8 cellular contexts compared by ENCODE assay signal in genomic region chr5:109688647-109688998, GRCh38. TPM values are rescaled to one million over a fixed set of nuclear protein-coding genes. Genes with fewer than 3 reads are reported as not detected.
DNase-seq lines count a peak whose midpoint lies in the region; ATAC-seq and TF ChIP-seq lines count a peak whose summit lies in the region.

No MANE protein-coding gene starts in this region.

- H3K4me3 Mint-ChIP-seq in T-helper 2 cell treated with Interferon-gamma antibody and Interleukin-4, amounts not matched to agents 5 μg/mL and 100 μg/mL, for 36 hours, result peak overlapping the region; percentile 88

- no peaks in the 10 kb centered on the region for H3K9me3 ChIP-seq in cardiac muscle cell (ENCODE audit: low read depth)
- H3K9me3 ChIP-seq in esophagus (ENCODE audit: control insufficient read depth in 2 of 2, insufficient read depth in 1 of 2, low read depth in 1 of 2, low read length in 1 of 2), result no peaks in the 10 kb centered on the region
- peaks cover 6 to 8% of the 10 kb centered on the region in 2 donors for H3K9me3 ChIP-seq in neuronal stem cell (replicated peaks in 1 of 2; ENCODE audit: control insufficient read depth in 2 of 2, insufficient read depth in 1 of 2, low read depth in 1 of 2, low read length in 2 of 2)

- TF ChIP-seq CTCF in cardiac muscle cell (IDR thresholded peaks at IDR 0.05; ENCODE audit: low read depth, low read length), result peak; percentile 50

- peak overlapping the region; percentile 57 for H3K4me2 ChIP-seq in neuronal stem cell (ENCODE audit: insufficient read depth, low read length, poor library complexity, severe bottlenecking)

- no peak overlapping the region for H2BK12ac ChIP-seq in neuronal stem cell (ENCODE audit: low read length)

- 16 to 19% methylated on average over 6 of the region's 6 CpGs for WGBS in esophagus, 2 donors
- no CpG with 5 or more reads among the region's 6 CpGs for WGBS in neuronal stem cell (ENCODE audit: extremely low coverage in 2 of 2, insufficient read length in 2 of 2, insufficient replicate concordance in 1 of 2), 2 donors

- ATAC-seq in left cardiac atrium (no peak), GM19395 (IDR thresholded peaks at IDR 0.05; ENCODE audit: unreplicated experiment) (no peak), GM18907 (IDR thresholded peaks at IDR 0.05; ENCODE audit: unreplicated experiment) (no peak)

- H3K9me3 Mint-ChIP-seq in T-helper 2 cell treated with Interferon-gamma antibody and Interleukin-4, amounts not matched to agents 5 μg/mL and 100 μg/mL, for 36 hours, result peaks cover 12% of the 10 kb centered on the region

- H3K27ac ChIP-seq in cardiac muscle cell (peak overlapping the region; percentile 41), esophagus (ENCODE audit: low read depth in 2 of 2, low read length in 1 of 2) (peak overlapping the region; percentile 94 to 98), neuronal stem cell (replicated peaks; ENCODE audit: low read length) (peak overlapping the region; percentile 81)

- H3K27me3 ChIP-seq in cardiac muscle cell (no peaks in the 10 kb centered on the region), esophagus (ENCODE audit: control insufficient read depth in 1 of 2, insufficient read depth in 2 of 2, low read length in 2 of 2) (no peaks in the 10 kb centered on the region), neuronal stem cell (ENCODE audit: control insufficient read depth in 3 of 3, insufficient read depth in 3 of 3, low read depth in 1 of 3, low read length in 3 of 3) (no peaks in the 10 kb centered on the region)

- peaks cover 22% of the 10 kb centered on the region for H3K4me1 Mint-ChIP-seq in T-helper 2 cell treated with Interferon-gamma antibody and Interleukin-4, amounts not matched to agents 5 μg/mL and 100 μg/mL, for 36 hours (ENCODE audit: low read depth)

- no peak overlapping the region for H3K9ac ChIP-seq in neuronal stem cell (ENCODE audit: low read depth, low read length, poor library complexity)

- H3K36me3 Mint-ChIP-seq in T-helper 2 cell treated with Interferon-gamma antibody and Interleukin-4, amounts not matched to agents 5 μg/mL and 100 μg/mL, for 36 hours (ENCODE audit: low read depth), result no peaks in the 10 kb centered on the region

- peak overlapping the region; percentile 90 for H2AFZ ChIP-seq in neuronal stem cell (ENCODE audit: low read length)

- H3K4me1 ChIP-seq in cardiac muscle cell (ENCODE audit: low read depth), result no peaks in the 10 kb centered on the region
- H3K4me1 ChIP-seq in esophagus (ENCODE audit: control insufficient read depth in 2 of 2, insufficient read depth in 2 of 2, low read length in 1 of 2), result peaks cover 4 to 5% of the 10 kb centered on the region in 2 donors
- peaks cover 5 to 7% of the 10 kb centered on the region in 2 donors for H3K4me1 ChIP-seq in neuronal stem cell (ENCODE audit: control insufficient read depth in 2 of 2, insufficient read depth in 1 of 2, low read depth in 1 of 2, low read length in 2 of 2)

- H2BK5ac ChIP-seq in neuronal stem cell (ENCODE audit: low read length), result peak overlapping the region; percentile 76

- no peak overlapping the region for H2BK15ac ChIP-seq in neuronal stem cell (ENCODE audit: low read length)

- no peak overlapping the region for H3K4ac ChIP-seq in neuronal stem cell (ENCODE audit: low read length)

- peaks cover 7% of the 10 kb centered on the region for H3K27me3 Mint-ChIP-seq in T-helper 2 cell treated with Interferon-gamma antibody and Interleukin-4, amounts not matched to agents 5 μg/mL and 100 μg/mL, for 36 hours (ENCODE audit: low read depth)

- no peak overlapping the region for H3K14ac ChIP-seq in neuronal stem cell (ENCODE audit: low read length)

- no peak overlapping the region for H4K8ac ChIP-seq in neuronal stem cell (ENCODE audit: low read depth, low read length)

- H3K23ac ChIP-seq in neuronal stem cell (ENCODE audit: low read depth, low read length, poor library complexity), result no peak overlapping the region

- intact Hi-C loops in left cardiac atrium (cut with DNase I), result no loop called here

- H3K27ac Mint-ChIP-seq in T-helper 2 cell treated with Interferon-gamma antibody and Interleukin-4, amounts not matched to agents 5 μg/mL and 100 μg/mL, for 36 hours, result peak overlapping the region; percentile 90

- H3K18ac ChIP-seq in neuronal stem cell (ENCODE audit: low read length), result peak overlapping the region; percentile 94

- H2AK5ac ChIP-seq in neuronal stem cell (ENCODE audit: low read depth, low read length), result no peak overlapping the region

- no peak overlapping the region for H2BK120ac ChIP-seq in neuronal stem cell (ENCODE audit: low read depth, low read length)

- DNase-seq in cardiac muscle cell (ENCODE audit: low read depth in 1 of 2, low spot score in 1 of 2) (no peak), left cardiac atrium (no peak), LHCN-M2 (ENCODE audit: low read depth) (peak; percentile 56), neuronal stem cell (ENCODE audit: low spot score) (no peak)
- no peak for DNase-seq in T-helper 2 cell treated with Interferon-gamma antibody and Interleukin-4, amounts not matched to agents 5 μg/mL and 100 μg/mL, for 36 hours (ENCODE audit: low spot score)

- H4K91ac ChIP-seq in neuronal stem cell (ENCODE audit: low read depth, low read length, poor library complexity), result no peak overlapping the region

- H3K4me3 ChIP-seq in cardiac muscle cell (peak overlapping the region; percentile 89), esophagus (ENCODE audit: low read depth in 1 of 2, low read length in 2 of 2) (peak overlapping the region; percentile 62 to 85), neuronal stem cell (ENCODE audit: low read length in 2 of 2) (peak overlapping the region; percentile 71 to 86)

- H3K36me3 ChIP-seq in cardiac muscle cell, result no peaks in the 10 kb centered on the region
- no peaks in the 10 kb centered on the region for H3K36me3 ChIP-seq in esophagus (ENCODE audit: control insufficient read depth in 2 of 2, insufficient read depth in 2 of 2, low read length in 1 of 2)
- H3K36me3 ChIP-seq in neuronal stem cell (replicated peaks in 1 of 2; ENCODE audit: control insufficient read depth in 2 of 2, insufficient read depth in 2 of 2, low read length in 2 of 2), result peaks cover 0 to 2% of the 10 kb centered on the region in 2 donors

- H3K79me1 ChIP-seq in neuronal stem cell (ENCODE audit: low read depth, low read length), result peaks cover 5% of the 10 kb centered on the region

RNA-seq across cellular contexts. Expression of gene MAN2A1, which starts 1.1 kb away (rescaled TPM):
- total RNA-seq in cardiac muscle cell, result 6.3 and 8.6 TPM in 2 replicates
- polyA plus RNA-seq in cardiac muscle cell, result 4.4 and 5.3 TPM in 2 replicates
- 10 to 100 TPM; 10.4 to 15.4 TPM for total RNA-seq in left cardiac atrium
- 126 and 129 TPM in 2 replicates for total RNA-seq in LHCN-M2 (2014; rRNA removed)
- 24.7 TPM for polyA plus RNA-seq in LHCN-M2 (2012)
- polyA plus RNA-seq in esophagus, result 1 to 10 TPM; 4.9 to 6.5 TPM
- polyA plus RNA-seq in neuronal stem cell (2013, experiment 1 of 2), result 48.4 TPM
- 49.4 TPM for polyA plus RNA-seq in neuronal stem cell (2013, experiment 2 of 2)

Comparison
In these comparisons a context has a peak if more than half of its experiments do, and no peak if none do; other contexts are left out.
1. H3K27ac ChIP-seq: peak in every context shown above with its lines; median percentile 96 in esophagus; 81 in neuronal stem cell; 41 in cardiac muscle cell.